2 cellular contexts compared by ENCODE assay signal in the genomic region with DNA sequence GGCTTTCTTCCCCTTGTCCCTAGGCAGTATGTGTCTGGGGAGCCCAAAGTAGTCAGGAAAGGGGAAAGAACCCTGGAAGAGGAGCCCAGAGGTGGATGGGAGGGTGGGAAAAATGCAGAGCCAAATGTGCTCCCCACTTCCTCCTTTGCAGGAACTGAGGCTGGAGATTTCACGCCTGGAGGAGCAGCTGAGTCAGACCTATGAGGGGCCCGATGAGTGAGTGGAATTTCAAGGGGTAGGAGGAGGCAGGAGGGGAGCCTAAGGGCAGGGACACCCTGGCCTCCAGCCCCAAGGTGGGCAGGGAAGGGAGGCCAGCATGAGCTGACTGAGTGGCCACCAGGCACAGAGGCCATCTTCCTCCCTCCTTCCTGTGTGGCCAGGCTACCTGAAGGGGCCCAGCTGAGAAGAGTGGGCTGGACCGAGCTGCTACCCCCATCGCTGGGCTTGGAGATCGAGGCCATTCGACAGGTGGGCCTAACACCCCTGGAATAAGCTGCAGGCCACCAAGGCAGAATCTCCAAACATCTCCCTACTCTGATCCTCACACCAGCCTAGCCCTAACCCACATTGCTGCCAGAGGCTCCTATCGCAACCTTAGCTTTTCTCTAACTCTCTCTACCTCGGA.
TF ChIP-seq lines count a peak whose summit lies in the region.

No MANE protein-coding gene starts in this region.

TF ChIP-seq in WTC11, 78 proteins besides CTCF, POLR2A, EP300 and RAD21:
- TF ChIP-seq GRHL2 (CRISPR knock-in tag; IDR thresholded peaks at IDR 0.05; ENCODE audit: insufficient replicate concordance, severe bottlenecking) = no peak
- no peak for TF ChIP-seq ATF1 (CRISPR knock-in tag; IDR thresholded peaks at IDR 0.05)
- TF ChIP-seq NR1H2 (CRISPR knock-in tag; IDR thresholded peaks at IDR 0.05) = 0 out of 2 replicates have a peak, but pooled peaks have one; percentile 19
- no peak for TF ChIP-seq SMAD3 (CRISPR knock-in tag; IDR thresholded peaks at IDR 0.05; ENCODE audit: borderline replicate concordance)
- no peak for TF ChIP-seq MYBL2 (CRISPR knock-in tag; IDR thresholded peaks at IDR 0.05)
TF ChIP-seq in WTC11: peak in this region for 1.

TF ChIP-seq in SK-N-SH, 30 proteins besides CTCF, POLR2A, EP300 and RAD21:
- TF ChIP-seq GABPA (IDR thresholded peaks at IDR 0.05; ENCODE audit: low read depth) (no peak), SMC3 (IDR thresholded peaks at IDR 0.05; ENCODE audit: low read depth, low read length) (no peak), GATA2 (CRISPR knock-in tag; IDR thresholded peaks at IDR 0.05) (no peak), ELF1 (IDR thresholded peaks at IDR 0.05) (no peak), POLR2AphosphoS5 (IDR thresholded peaks at IDR 0.05; ENCODE audit: low read depth, low read length) (no peak), FOXM1 (IDR thresholded peaks at IDR 0.05; ENCODE audit: low read depth) (no peak), RFX5 (IDR thresholded peaks at IDR 0.05; ENCODE audit: low read length) (no peak), TEAD4 (IDR thresholded peaks at IDR 0.05; ENCODE audit: borderline replicate concordance, insufficient read depth) (no peak), FOSL2 (IDR thresholded peaks at IDR 0.05; ENCODE audit: borderline replicate concordance, low read depth) (no peak), EZH2phosphoT487 (IDR thresholded peaks at IDR 0.05; ENCODE audit: borderline replicate concordance, low read depth) (no peak), CHD2 (IDR thresholded peaks at IDR 0.05; ENCODE audit: low read length, partially characterized antibody) (no peak)
- TF ChIP-seq, protein P1, sequence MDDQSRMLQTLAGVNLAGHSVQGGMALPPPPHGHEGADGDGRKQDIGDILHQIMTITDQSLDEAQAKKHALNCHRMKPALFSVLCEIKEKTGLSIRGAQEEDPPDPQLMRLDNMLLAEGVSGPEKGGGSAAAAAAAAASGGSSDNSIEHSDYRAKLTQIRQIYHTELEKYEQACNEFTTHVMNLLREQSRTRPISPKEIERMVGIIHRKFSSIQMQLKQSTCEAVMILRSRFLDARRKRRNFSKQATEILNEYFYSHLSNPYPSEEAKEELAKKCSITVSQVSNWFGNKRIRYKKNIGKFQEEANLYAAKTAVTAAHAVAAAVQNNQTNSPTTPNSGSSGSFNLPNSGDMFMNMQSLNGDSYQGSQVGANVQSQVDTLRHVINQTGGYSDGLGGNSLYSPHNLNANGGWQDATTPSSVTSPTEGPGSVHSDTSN (IDR thresholded peaks at IDR 0.05) = no peak
- TF ChIP-seq, protein P2, sequence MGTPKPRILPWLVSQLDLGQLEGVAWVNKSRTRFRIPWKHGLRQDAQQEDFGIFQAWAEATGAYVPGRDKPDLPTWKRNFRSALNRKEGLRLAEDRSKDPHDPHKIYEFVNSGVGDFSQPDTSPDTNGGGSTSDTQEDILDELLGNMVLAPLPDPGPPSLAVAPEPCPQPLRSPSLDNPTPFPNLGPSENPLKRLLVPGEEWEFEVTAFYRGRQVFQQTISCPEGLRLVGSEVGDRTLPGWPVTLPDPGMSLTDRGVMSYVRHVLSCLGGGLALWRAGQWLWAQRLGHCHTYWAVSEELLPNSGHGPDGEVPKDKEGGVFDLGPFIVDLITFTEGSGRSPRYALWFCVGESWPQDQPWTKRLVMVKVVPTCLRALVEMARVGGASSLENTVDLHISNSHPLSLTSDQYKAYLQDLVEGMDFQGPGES (IDR thresholded peaks at IDR 0.05; ENCODE audit: low read depth, low read length) = no peak
- TF ChIP-seq, protein P3, sequence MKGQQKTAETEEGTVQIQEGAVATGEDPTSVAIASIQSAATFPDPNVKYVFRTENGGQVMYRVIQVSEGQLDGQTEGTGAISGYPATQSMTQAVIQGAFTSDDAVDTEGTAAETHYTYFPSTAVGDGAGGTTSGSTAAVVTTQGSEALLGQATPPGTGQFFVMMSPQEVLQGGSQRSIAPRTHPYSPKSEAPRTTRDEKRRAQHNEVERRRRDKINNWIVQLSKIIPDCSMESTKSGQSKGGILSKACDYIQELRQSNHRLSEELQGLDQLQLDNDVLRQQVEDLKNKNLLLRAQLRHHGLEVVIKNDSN (IDR thresholded peaks at IDR 0.05; ENCODE audit: borderline replicate concordance, low read depth) = no peak
- TF ChIP-seq, protein P4, sequence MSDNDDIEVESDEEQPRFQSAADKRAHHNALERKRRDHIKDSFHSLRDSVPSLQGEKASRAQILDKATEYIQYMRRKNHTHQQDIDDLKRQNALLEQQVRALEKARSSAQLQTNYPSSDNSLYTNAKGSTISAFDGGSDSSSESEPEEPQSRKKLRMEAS (IDR thresholded peaks at IDR 0.05; ENCODE audit: low read depth) = no peak
- TF ChIP-seq, protein P5, sequence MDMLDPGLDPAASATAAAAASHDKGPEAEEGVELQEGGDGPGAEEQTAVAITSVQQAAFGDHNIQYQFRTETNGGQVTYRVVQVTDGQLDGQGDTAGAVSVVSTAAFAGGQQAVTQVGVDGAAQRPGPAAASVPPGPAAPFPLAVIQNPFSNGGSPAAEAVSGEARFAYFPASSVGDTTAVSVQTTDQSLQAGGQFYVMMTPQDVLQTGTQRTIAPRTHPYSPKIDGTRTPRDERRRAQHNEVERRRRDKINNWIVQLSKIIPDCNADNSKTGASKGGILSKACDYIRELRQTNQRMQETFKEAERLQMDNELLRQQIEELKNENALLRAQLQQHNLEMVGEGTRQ (IDR thresholded peaks at IDR 0.05; ENCODE audit: borderline replicate concordance, low read depth, low read length) = no peak
